In the genomic region with DNA sequence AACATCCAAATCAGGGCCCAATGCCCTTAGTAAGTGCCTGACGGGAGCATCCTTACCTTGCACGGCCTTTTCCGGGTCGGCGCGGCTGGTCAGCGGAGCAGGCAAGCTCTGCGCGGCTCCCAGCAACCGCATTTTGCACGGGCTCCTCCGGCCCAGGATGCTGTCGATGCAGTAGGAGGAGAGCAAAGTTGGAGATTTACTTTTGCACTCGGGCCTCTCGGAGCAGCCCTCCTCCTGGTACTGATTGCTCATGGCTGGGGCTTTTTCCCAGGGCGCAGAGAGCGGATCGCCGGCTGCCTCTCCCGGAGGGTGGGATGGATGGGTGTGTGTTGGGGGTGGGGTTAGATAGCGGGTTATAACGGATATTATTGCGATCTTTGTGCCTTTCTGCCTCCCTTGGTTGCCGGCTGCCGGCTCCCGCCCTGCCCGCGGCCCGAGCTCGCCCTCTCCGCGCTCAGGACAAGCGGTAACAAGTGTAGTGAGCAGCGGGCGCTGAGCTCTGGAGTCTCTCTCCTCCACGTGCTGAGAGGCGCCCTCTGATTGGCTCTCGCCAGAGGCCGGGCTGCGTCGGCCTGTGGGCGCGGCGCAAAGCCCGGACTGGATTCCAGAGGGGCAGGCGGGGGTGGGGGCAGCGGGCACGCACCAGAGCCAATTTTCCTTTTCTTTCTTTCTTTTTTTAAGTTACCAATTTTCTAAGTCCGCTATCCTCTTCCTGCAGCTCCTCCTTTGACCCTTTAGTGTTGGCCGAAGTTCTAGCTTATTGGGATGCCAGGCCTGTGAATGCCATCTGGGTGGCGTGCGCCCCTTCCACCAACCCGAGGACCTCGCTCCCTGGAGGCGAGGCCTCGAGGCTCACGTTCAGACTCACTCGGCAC, we compare ENCODE assay signal across 8 cellular contexts. TPM values are rescaled to one million over a fixed set of nuclear protein-coding genes. Genes with fewer than 3 reads are reported as not detected.
DNase-seq lines count a peak whose midpoint lies in the region; ATAC-seq and TF ChIP-seq lines count a peak whose summit lies in the region.

A gene (minus strand): TSS at position 480 of the 875 bp plus-strand sequence. CDS start 228 bp downstream, at position 252.

- peaks cover 88% of the 10 kb centered on the region for H3K27me3 Mint-ChIP-seq in activated naive CD4-positive, alpha-beta T cell treated with anti-CD3 and anti-CD28 coated beads, Interleukin-2, amount 10 ng/mL, durations not matched to agents 7 days and 5 days

- H3K4me3 Mint-ChIP-seq in activated naive CD4-positive, alpha-beta T cell treated with anti-CD3 and anti-CD28 coated beads, Interleukin-2, amount 10 ng/mL, durations not matched to agents 7 days and 5 days, result no peak within 1 kb of the TSS

- in situ Hi-C loops in transverse colon (cut with MboI; ENCODE audit: low pct_ligation_motif_present in 1 of 4, low pct_unique_long_range_greater_than_20kb in 1 of 4, low sequenced_read_pairs in 3 of 4), result no loop called here

- ATAC-seq in left lung, result peak; percentile 86

- no peak for TF ChIP-seq CTCF in left lung (IDR thresholded peaks at IDR 0.05)
- TF ChIP-seq CTCF in transverse colon (IDR thresholded peaks at IDR 0.05), result no peak
- TF ChIP-seq CTCF in ascending aorta (IDR thresholded peaks at IDR 0.05), result no peak

- TF ChIP-seq EP300 in transverse colon (IDR thresholded peaks at IDR 0.05; ENCODE audit: low read depth), result no peak

- H3K27ac Mint-ChIP-seq in activated naive CD4-positive, alpha-beta T cell treated with anti-CD3 and anti-CD28 coated beads, Interleukin-2, amount 10 ng/mL, durations not matched to agents 7 days and 5 days, result no peak within 1 kb of the TSS

- H3K36me3 ChIP-seq in left lung, result no peaks in the 10 kb centered on the region
- no peaks in the 10 kb centered on the region for H3K36me3 ChIP-seq in transverse colon
- H3K36me3 ChIP-seq in ascending aorta, result no peaks in the 10 kb centered on the region

- H3K36me3 Mint-ChIP-seq in activated naive CD4-positive, alpha-beta T cell treated with anti-CD3 and anti-CD28 coated beads, Interleukin-2, amount 10 ng/mL, durations not matched to agents 7 days and 5 days, result no peaks in the 10 kb centered on the region

- H3K27ac ChIP-seq in left lung (no peak within 1 kb of the TSS), transverse colon (no peak within 1 kb of the TSS), ascending aorta (no peak within 1 kb of the TSS)

- peaks cover 16% of the 10 kb centered on the region for H3K4me1 Mint-ChIP-seq in activated naive CD4-positive, alpha-beta T cell treated with anti-CD3 and anti-CD28 coated beads, Interleukin-2, amount 10 ng/mL, durations not matched to agents 7 days and 5 days

- intact Hi-C loops in left lung (cut with DNase I), result no loop called here
- intact Hi-C loops in transverse colon (cut with DNase I; ENCODE audit: low total_unique reads), result no loop called here
- intact Hi-C loops in ascending aorta (cut with DNase I), result no loop called here

- H3K27me3 ChIP-seq in left lung (peaks cover 95 to 98% of the 10 kb centered on the region in 2 donors), transverse colon (peaks cover 97% of the 10 kb centered on the region), ascending aorta (peaks cover 25% of the 10 kb centered on the region)

- peak; percentile 54 for DNase-seq in activated naive CD4-positive, alpha-beta T cell treated with anti-CD3 and anti-CD28 coated beads, Interleukin-2, amount 10 ng/mL, durations not matched to agents 7 days and 5 days
- DNase-seq in activated naive CD4-positive, alpha-beta T cell (lab: John Stamatoyannopoulos, UW), result no peak
- peak; percentile 15 for DNase-seq in NCI-H1048 (lab: John Stamatoyannopoulos, UW)
- DNase-seq in cerebellum (ENCODE audit: low spot score), result peak; percentile 49
- peak in 1 of 2 donors; percentile 48 for DNase-seq in left lung
- DNase-seq in transverse colon, result peak; percentile 51
- DNase-seq in MV-4-11 (lab: John Stamatoyannopoulos, UW), result no peak
- no peak for DNase-seq in ascending aorta (ENCODE audit: low spot score in 2 of 2)

- H3K9me3 Mint-ChIP-seq in activated naive CD4-positive, alpha-beta T cell treated with anti-CD3 and anti-CD28 coated beads, Interleukin-2, amount 10 ng/mL, durations not matched to agents 7 days and 5 days, result no peaks in the 10 kb centered on the region

- CTCF ChIA-PET in activated naive CD4-positive, alpha-beta T cell treated with anti-CD3 and anti-CD28 coated beads, Interleukin-2, amount 10 ng/mL, durations not matched to agents 7 days and 5 days (lab: Charles Lee), result interaction anchor here (1.3 kb wide), 1 partner anchor 645 kb away, joined by 3 read pairs; no protein-coding TSS in a partner anchor

- peaks cover 2 to 14% of the 10 kb centered on the region in 2 donors for H3K4me1 ChIP-seq in left lung
- H3K4me1 ChIP-seq in transverse colon, result peaks cover 2 to 29% (median 10%) of the 10 kb centered on the region in 4 donors
- H3K4me1 ChIP-seq in ascending aorta, result peaks cover under 1 to 3% of the 10 kb centered on the region in 2 donors

- WGBS in transverse colon (ENCODE audit: low coverage in 1 of 2), 2 donors, result 50% methylated on average over 58 of the region's 58 CpGs; no CpG with 5 or more reads in 1 of the 2 donors

- no peak within 1 kb of the TSS for H3K4me3 ChIP-seq in left lung
- peak within 1 kb of the TSS in 1 of 4 donors; percentile 16 for H3K4me3 ChIP-seq in transverse colon
- H3K4me3 ChIP-seq in ascending aorta, result peak within 1 kb of the TSS in 1 of 2 donors; percentile 5

- H3K9me3 ChIP-seq in left lung, result no peaks in the 10 kb centered on the region
- no peaks in the 10 kb centered on the region for H3K9me3 ChIP-seq in transverse colon
- H3K9me3 ChIP-seq in ascending aorta, result no peaks in the 10 kb centered on the region

- TF ChIP-seq POLR2A in transverse colon (IDR thresholded peaks at IDR 0.05), result no peak

RNA-seq across cellular contexts. Expression of the gene that starts here (rescaled TPM):
- total RNA-seq in cerebellum (not detected), left lung (under 1 TPM in 1 of 2 donors, not detected in 1; 0.26 TPM), transverse colon (not detected), ascending aorta (not detected)

Comparison
In these comparisons a context has a peak if more than half of its experiments do, and no peak if none do; other contexts are left out.
1. DNase-seq: peak in activated naive CD4-positive, alpha-beta T cell treated with anti-CD3 and anti-CD28 coated beads, Interleukin-2, amount 10 ng/mL, durations not matched to agents 7 days and 5 days (single experiment) and NCI-H1048 (single experiment); none in activated naive CD4-positive, alpha-beta T cell (0 of 4), MV-4-11 (single experiment) and ascending aorta (0 of 2).
2. Peak in DNase-seq in cerebellum; RNA of the gene not detected or under 1 TPM.
3. Peak in ATAC-seq in left lung; RNA of the gene not detected or under 1 TPM.
4. Peak in DNase-seq in transverse colon; RNA of the gene not detected or under 1 TPM.